ENCODE assay signal across 10 cellular contexts in the genomic region with DNA sequence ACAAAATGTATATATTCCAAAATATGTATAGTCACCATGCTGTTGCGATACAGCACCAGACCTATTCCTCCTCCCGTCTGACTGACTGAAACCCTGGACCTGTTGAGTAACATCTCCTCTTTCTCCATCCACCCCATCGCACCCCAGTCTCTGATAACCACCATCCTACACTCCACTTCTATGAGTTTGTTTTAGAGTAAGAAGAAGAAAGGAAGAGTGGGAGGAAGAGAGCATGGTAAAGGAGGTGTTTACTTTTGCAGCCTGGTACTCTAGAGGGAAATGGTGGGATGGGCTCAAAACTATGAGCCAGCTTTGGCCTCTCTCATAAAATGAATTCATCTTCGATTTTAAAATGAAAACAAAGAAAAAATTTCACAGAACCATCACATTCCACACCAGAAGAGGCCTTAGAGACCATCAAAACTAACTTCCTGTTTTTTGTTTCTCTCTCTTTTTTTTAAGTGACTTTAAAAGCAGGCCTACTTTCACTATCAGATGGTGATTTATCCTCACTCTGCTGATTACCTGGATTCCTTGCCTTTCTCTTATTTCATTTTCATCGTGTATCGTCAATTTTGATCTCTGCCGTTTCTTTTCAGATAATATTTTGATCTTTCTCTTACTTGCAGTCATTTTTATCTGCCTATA. TPM values are rescaled to one million over a fixed set of nuclear protein-coding genes. Genes with fewer than 3 reads are reported as not detected.
DNase-seq lines count a peak whose midpoint lies in the region; ATAC-seq, FAIRE-seq and TF ChIP-seq lines count a peak whose summit lies in the region.
"Had no signal": no experiment of that assay in that cellular context is flagged by ENCODE, and none has a peak within 500 bp of the region (broad histone marks: within the 10 kb centered on the region; RNA-seq: fewer than 3 reads in every experiment).

No MANE protein-coding gene starts in this region.

- TF ChIP-seq EP300 in GM12878 (IDR thresholded peaks at IDR 0.05; ENCODE audit: borderline replicate concordance in 1 of 2, control insufficient read depth in 1 of 2, low read depth in 2 of 2, low read length in 2 of 2) = no peak

- 66% methylated on average over 7 of the region's 7 CpGs for WGBS in GM12878 (ENCODE audit: insufficient coverage, insufficient replicate concordance, low lambda C conversion rate, missing lambda C conversion rate)
- WGBS in mammary epithelial cell (ENCODE audit: low coverage, missing lambda C conversion rate) = 86% methylated on average over 7 of the region's 7 CpGs
- WGBS in psoas muscle, 3 donors = 76 to 79% (median 78%) methylated on average over 7 of the region's 7 CpGs

- SMC1A ChIA-PET in GM12878 (lab: Charles Lee; ENCODE audit: uncharacterized antibody, unreplicated experiment) = interaction anchor here (1.0 to 2.3 kb wide), 4 partner anchors 9 to 79 kb away, joined by 3 to 8 read pairs (median 5); no protein-coding TSS in a partner anchor

- peak overlapping the region; percentile 23; the same call in 1 of the 2 replicates for H3K4me2 ChIP-seq in GM12878 (ENCODE audit: control insufficient read depth, insufficient read depth)
- H3K4me2 ChIP-seq in mammary epithelial cell (ENCODE audit: insufficient read depth, low read depth, low read length) = no peak overlapping the region

- ATAC-seq in GM21515 (IDR thresholded peaks at IDR 0.05; ENCODE audit: unreplicated experiment) (peak; percentile 59), GM12878 (peak; percentile 85), psoas muscle (no peak), esophagus mucosa (no peak)

- no peak for TF ChIP-seq CTCF in GM06990 (IDR thresholded peaks at IDR 0.05; ENCODE audit: insufficient read depth, low read length, poor library complexity, severe bottlenecking)
- no peak for TF ChIP-seq CTCF in GM12878 (IDR thresholded peaks at IDR 0.05 in 2 of 3, conservative IDR thresholded peaks at IDR 0.05 in 1 of 3; ENCODE audit: control insufficient read depth in 2 of 3, extremely low read depth in 1 of 3, insufficient read depth in 1 of 3, low read depth in 3 of 3, low read length in 3 of 3)
- no peak for TF ChIP-seq CTCF in mammary epithelial cell (conservative IDR thresholded peaks at IDR 0.05 in 1 of 2, IDR thresholded peaks at IDR 0.05 in 1 of 2; ENCODE audit: extremely low read depth in 1 of 2, insufficient read depth in 1 of 2, low read depth in 1 of 2, low read length in 2 of 2)
- no peak for TF ChIP-seq CTCF in psoas muscle (IDR thresholded peaks at IDR 0.05)

- intact Hi-C loops in GM12878 (cut with micrococcal nuclease; ENCODE audit: unreplicated experiment) (no loop called here), mammary epithelial cell (cut with micrococcal nuclease) (no loop called here), psoas muscle (cut with DNase I) (no loop called here)

- peaks cover 7 to 9% (median 8%) of the 10 kb centered on the region in 3 donors for H3K4me1 Mint-ChIP-seq in IgD-negative memory B cell

- H3K9ac ChIP-seq in GM12878 (ENCODE audit: control insufficient read depth, insufficient read depth, low read length) (no peak overlapping the region), mammary epithelial cell (ENCODE audit: insufficient read depth, low read length) (no peak overlapping the region)

- H4K20me1 ChIP-seq in GM12878 (ENCODE audit: control insufficient read depth, insufficient read depth) = no peaks in the 10 kb centered on the region
- no peaks in the 10 kb centered on the region for H4K20me1 ChIP-seq in mammary epithelial cell (ENCODE audit: insufficient read depth, low read length)

- RAD21 ChIA-PET in GM12878 (lab: Charles Lee; ENCODE audit: unreplicated experiment) = no interaction called here

- H3K36me3 ChIP-seq in GM06990 (ENCODE audit: control insufficient read depth, insufficient read depth, low read length) (no peaks in the 10 kb centered on the region), GM12878 (ENCODE audit: control insufficient read depth in 2 of 2, insufficient read depth in 2 of 2, low read length in 1 of 2) (no peaks in the 10 kb centered on the region), mammary epithelial cell (ENCODE audit: insufficient read depth, low read length) (no peaks in the 10 kb centered on the region), psoas muscle (ENCODE audit: insufficient read depth in 1 of 2, low read depth in 1 of 2) (no peaks in the 10 kb centered on the region)
- H3K36me3 ChIP-seq: cardiac muscle cell had no signal

- H3K79me2 ChIP-seq in GM12878 (ENCODE audit: control insufficient read depth, insufficient read depth, low read length) (no peaks in the 10 kb centered on the region), mammary epithelial cell (ENCODE audit: insufficient read depth, low read length) (no peaks in the 10 kb centered on the region)

- H3K27me3 ChIP-seq in GM06990 (replicated peaks; ENCODE audit: control insufficient read depth, insufficient read depth, low read length) (no peaks in the 10 kb centered on the region), GM12878 (replicated peaks in 1 of 2; ENCODE audit: control insufficient read depth in 2 of 2, insufficient read depth in 2 of 2, low read length in 1 of 2) (peaks cover 0 to 1% of the 10 kb centered on the region in 2 experiments; a peak in 1 of 4 replicates), mammary epithelial cell (ENCODE audit: insufficient read depth, low read length) (no peaks in the 10 kb centered on the region), psoas muscle (ENCODE audit: insufficient read depth in 3 of 3, low read length in 2 of 3) (peaks cover 0 to 2% (median 2%) of the 10 kb centered on the region in 3 donors)

- in situ Hi-C loops in GM12878 (cut with MboI) = no loop called here
- in situ Hi-C loops in mammary epithelial cell (cut with MboI; ENCODE audit: low sequenced_read_pairs in 2 of 2) = no loop called here

- H3K36me3 Mint-ChIP-seq in IgD-negative memory B cell = peaks cover 3% of the 10 kb centered on the region

- CTCF ChIA-PET in GM12878 (lab: Yijun Ruan, JAX) = interaction anchor here (1.2 to 1.9 kb wide), 4 partner anchors 14 to 47 kb away, joined by 3 to 6 read pairs (median 4); a partner anchor contains a TSS
- CTCF ChIA-PET in mammary epithelial cell (lab: Charles Lee; ENCODE audit: low non-redundant PET) = no interaction called here

- no peak for TF ChIP-seq POLR2A in GM12878 (IDR thresholded peaks at IDR 0.05; ENCODE audit: low read depth, low read length)

- peak overlapping the region; percentile 20 to 90 (median 71) for H3K27ac Mint-ChIP-seq in IgD-negative memory B cell

- BruUV-seq in GM12878 (replicated peaks; lab: Mats Ljungman, UMichigan) (no TSS peak), mammary epithelial cell (replicated peaks; lab: Mats Ljungman, UMichigan) (no TSS peak)

- POLR2A ChIA-PET in GM12878 (lab: Charles Lee) = no interaction called here

- H3K4me1 ChIP-seq in GM12878 (ENCODE audit: control insufficient read depth, insufficient read depth, low read length) = peaks cover 3% of the 10 kb centered on the region; the same call in 1 of the 2 replicates
- H3K4me1 ChIP-seq in mammary epithelial cell (ENCODE audit: insufficient read depth, low read length) = no peaks in the 10 kb centered on the region
- H3K4me1 ChIP-seq in psoas muscle = no peaks in the 10 kb centered on the region

- DNase-seq in GM06990 (ENCODE audit: extremely low read depth, insufficient read length) = peak; percentile 35
- no peak for DNase-seq in GM12878 (ENCODE audit: low read depth, low spot score)
- DNase-seq in mammary epithelial cell = no peak
- no peak for DNase-seq in foreskin melanocyte
- no peak for DNase-seq in psoas muscle

- no peak for TF ChIP-seq RAD21 in GM12878 (IDR thresholded peaks at IDR 0.05; ENCODE audit: insufficient read depth, low read depth, low read length)

- 0 out of 2 replicates have a peak overlapping the region, but pooled peaks have one; percentile 6 for H3K27ac ChIP-seq in GM12878 (ENCODE audit: control insufficient read depth, insufficient read depth)
- H3K27ac ChIP-seq in mammary epithelial cell (ENCODE audit: insufficient read depth, low read depth, low read length) = no peak overlapping the region
- H3K27ac ChIP-seq in psoas muscle = no peak overlapping the region
- H3K27ac ChIP-seq: cardiac muscle cell had no signal

- H3K4me3 ChIP-seq in GM06990 (replicated peaks; ENCODE audit: low read depth, low read length) (no peak overlapping the region), GM12878 (no peak overlapping the region), mammary epithelial cell (replicated peaks in 1 of 3; ENCODE audit: insufficient read depth in 1 of 3, low read depth in 2 of 3, low read length in 3 of 3) (no peak overlapping the region), psoas muscle (no peak overlapping the region)
- H3K4me3 ChIP-seq: cardiac muscle cell had no signal

- H3K9me3 ChIP-seq in GM12878 (replicated peaks; ENCODE audit: control insufficient read depth, insufficient read depth, low read length) (no peaks in the 10 kb centered on the region; the same call in 2 of the 3 replicates), mammary epithelial cell (replicated peaks; ENCODE audit: insufficient read depth, low read length) (no peaks in the 10 kb centered on the region), psoas muscle (no peaks in the 10 kb centered on the region)

- peak overlapping the region; percentile 57 for H2AFZ ChIP-seq in GM12878 (ENCODE audit: control insufficient read depth, low read depth, low read length)
- H2AFZ ChIP-seq in mammary epithelial cell (ENCODE audit: low read depth, low read length) = no peak overlapping the region

- H3K27me3 Mint-ChIP-seq in IgD-negative memory B cell = no peaks in the 10 kb centered on the region

- H3K9me3 Mint-ChIP-seq in IgD-negative memory B cell = peaks cover 0 to 2% (median 0%) of the 10 kb centered on the region in 3 donors

- dilution Hi-C loops in mammary epithelial cell (cut with HindIII; ENCODE audit: low sequenced_read_pairs) = no loop called here

- peak; percentile 93 for FAIRE-seq in GM12878 (lab: Jason Lieb, UNC)
- FAIRE-seq: islet of Langerhans had no signal

- no peak overlapping the region for H3K4me3 Mint-ChIP-seq in IgD-negative memory B cell

RNA-seq across cellular contexts. Expression of a gene that starts 16.8 kb away (rescaled TPM):
- polyA plus RNA-seq in IgD-negative memory B cell = 15.4 TPM
- total RNA-seq in GM12878 (2013; cell fraction: nucleolus; rRNA removed) = 22.0 and 22.3 TPM in 2 replicates
- 19.5 and 19.7 TPM in 2 replicates for total RNA-seq in GM12878 (2014; rRNA removed)
- total RNA-seq in GM12878 (2014; rRNA removed; fragmentation: Illumina TruSeq; extraction: Trizol) = 22.2 and 22.3 TPM in 2 replicates
- 33.2 and 33.6 TPM in 2 replicates for total RNA-seq in GM12878 (2021)
- 17.9 TPM for polyA plus RNA-seq in GM12878 (2011; ENCODE audit: low read depth)
- polyA plus RNA-seq in GM12878 (2011; rRNA removed) = 19.2 and 23.5 TPM in 2 replicates
- polyA plus RNA-seq in GM12878 (2011; cell fraction: cytosol; rRNA removed) = 12.1 and 13.8 TPM in 2 replicates
- polyA plus RNA-seq in GM12878 (2011; cell fraction: nucleus; rRNA removed) = 11.3 and 12.5 TPM in 2 replicates
- polyA plus RNA-seq in GM12878 (2012) = 17.7 and 18.7 TPM in 2 replicates
- 22.2 and 28.2 TPM in 2 replicates for polyA plus RNA-seq in GM12878 (2014; fragmentation: Illumina TruSeq; extraction: Trizol)
- polyA plus RNA-seq in GM12878 (2014; fragmentation: Nextera tagmentation; extraction: Ambion mirVana) = 10 to 100 TPM in 1 of 2 experiments, 1 to 10 TPM in 1; 5.7 to 11.8 TPM
- 20.8 and 21.1 TPM in 2 replicates for polyA plus RNA-seq in GM12878 (2014; rRNA removed)
- polyA plus RNA-seq in GM12878 (2016; fragmentation: Nextera tagmentation; extraction: Ambion mirVana) = 10 to 100 TPM; 35.0 to 36.2 TPM
- 8.8 and 9.1 TPM in 2 replicates for polyA minus RNA-seq in GM12878 (2011; rRNA and poly(A)+ RNA removed)
- 5.2 and 7.6 TPM in 2 replicates for polyA minus RNA-seq in GM12878 (2011; cell fraction: cytosol; rRNA and poly(A)+ RNA removed)
- polyA minus RNA-seq in GM12878 (2011; cell fraction: nucleus; rRNA and poly(A)+ RNA removed) = 2.8 and 3.7 TPM in 2 replicates
- 10 to 100 TPM; 22.0 to 36.2 TPM for total RNA-seq in mammary epithelial cell
- 12.4 TPM for polyA plus RNA-seq in mammary epithelial cell
- 21.7 TPM for polyA minus RNA-seq in mammary epithelial cell
- total RNA-seq in psoas muscle = 10 to 100 TPM in 3 of 4 donors, 1 to 10 TPM in 1; 8.7 to 13.5 (median 11.2) TPM
- polyA plus RNA-seq in psoas muscle = 10 to 100 TPM in 2 of 3 donors, 1 to 10 TPM in 1; 9.0 to 32.3 (median 11.4) TPM
- total RNA-seq in esophagus mucosa = 20.1 TPM

Comparison
In these comparisons a context has a peak if more than half of its experiments do, and no peak if none do; other contexts are left out.
1. ATAC-seq: peak in GM21515 (single experiment) and GM12878 (single experiment); none in psoas muscle (0 of 4) and esophagus mucosa (single experiment).